In the genomic region with DNA sequence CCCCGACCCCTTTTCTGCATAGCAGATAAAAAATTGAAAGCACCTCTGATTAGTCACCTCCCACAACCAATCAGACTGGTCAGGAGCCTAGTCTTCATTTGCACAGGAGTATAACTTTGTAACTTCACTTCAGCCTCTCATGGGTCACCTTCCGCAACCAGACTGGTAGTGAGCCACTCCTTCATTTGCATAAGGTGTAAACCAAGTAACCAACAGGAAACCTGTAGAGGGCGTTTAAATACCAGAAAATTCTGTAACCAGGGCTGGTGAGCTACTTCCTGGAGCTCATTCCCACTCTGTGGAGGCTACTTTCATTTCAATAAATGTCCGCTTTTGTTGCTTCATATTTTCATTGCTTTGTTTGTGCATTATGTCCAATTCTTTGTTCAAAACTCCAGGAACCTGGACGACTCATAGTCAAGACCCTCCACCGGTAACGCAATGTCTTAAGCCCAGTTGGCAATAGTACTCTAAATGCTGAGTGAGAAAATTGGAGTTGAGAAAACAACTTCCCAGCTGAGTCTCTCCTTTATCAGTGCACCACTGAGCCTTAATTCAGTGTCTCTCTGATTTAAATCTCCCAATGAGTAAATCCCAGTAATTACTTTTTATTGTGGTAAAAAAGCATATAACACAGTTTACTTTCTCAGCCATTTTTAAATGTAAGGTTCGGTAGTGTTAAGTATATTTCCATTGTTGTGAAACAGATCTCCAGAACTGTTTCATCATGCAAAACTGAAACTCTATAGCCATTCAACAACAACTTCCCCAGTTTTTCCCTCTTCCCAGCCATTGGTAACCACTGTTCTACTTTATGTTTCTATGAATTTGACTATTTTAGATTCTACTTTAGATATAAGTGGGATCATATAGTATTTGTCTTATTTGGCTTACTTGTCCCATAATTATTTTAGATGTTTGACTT, we compare ENCODE assay signal across 12 cellular contexts.
DNase-seq lines count a peak whose midpoint lies in the region; ATAC-seq lines count a peak whose summit lies in the region.
"Had no signal": no experiment of that assay in that cellular context is flagged by ENCODE, and none has a peak within 500 bp of the region (broad histone marks: within the 10 kb centered on the region; RNA-seq: fewer than 3 reads in every experiment).

No MANE protein-coding gene starts in this region.

- H3K9me3 Mint-ChIP-seq in activated T-helper 17 cell treated with anti-CD3 and anti-CD28 coated beads, Interleukin-2, amount 50 U/mL, for 72 hours = peaks cover 11% of the 10 kb centered on the region
- H3K9me3 Mint-ChIP-seq: activated CD4-positive, alpha-beta T cell treated with anti-CD3 and anti-CD28 coated beads, Interleukin-2, amount 10 ng/mL, durations not matched to agents 24 days and 14 days had no signal

- H3K4me3 Mint-ChIP-seq in activated T-helper 17 cell treated with anti-CD3 and anti-CD28 coated beads, Interleukin-2, amount 50 U/mL, for 72 hours = no peak overlapping the region
- H3K4me3 Mint-ChIP-seq: activated CD4-positive, alpha-beta T cell treated with anti-CD3 and anti-CD28 coated beads, Interleukin-2, amount 10 ng/mL, durations not matched to agents 24 days and 14 days had no signal

- no peak overlapping the region for H3K27ac Mint-ChIP-seq in activated T-helper 17 cell treated with anti-CD3 and anti-CD28 coated beads, Interleukin-2, amount 50 U/mL, for 72 hours
- H3K27ac Mint-ChIP-seq: activated CD4-positive, alpha-beta T cell treated with anti-CD3 and anti-CD28 coated beads, Interleukin-2, amount 10 ng/mL, durations not matched to agents 24 days and 14 days had no signal

- no peaks in the 10 kb centered on the region for H3K4me1 Mint-ChIP-seq in activated T-helper 17 cell treated with anti-CD3 and anti-CD28 coated beads, Interleukin-2, amount 50 U/mL, for 72 hours
- H3K4me1 Mint-ChIP-seq: activated CD4-positive, alpha-beta T cell treated with anti-CD3 and anti-CD28 coated beads, Interleukin-2, amount 10 ng/mL, durations not matched to agents 24 days and 14 days had no signal

- H3K27me3 Mint-ChIP-seq in activated T-helper 17 cell treated with anti-CD3 and anti-CD28 coated beads, Interleukin-2, amount 50 U/mL, for 72 hours = no peaks in the 10 kb centered on the region
- H3K27me3 Mint-ChIP-seq: activated CD4-positive, alpha-beta T cell treated with anti-CD3 and anti-CD28 coated beads, Interleukin-2, amount 10 ng/mL, durations not matched to agents 24 days and 14 days had no signal

- no peaks in the 10 kb centered on the region for H3K36me3 Mint-ChIP-seq in activated T-helper 17 cell treated with anti-CD3 and anti-CD28 coated beads, Interleukin-2, amount 50 U/mL, for 72 hours (ENCODE audit: low read depth)

- ATAC-seq in activated T-helper 17 cell treated with anti-CD3 and anti-CD28 coated beads, Interleukin-2, amount 50 U/mL, for 72 hours (replicated peaks) = peak; percentile 31
- no peak for ATAC-seq in HG03196 (IDR thresholded peaks at IDR 0.05; ENCODE audit: unreplicated experiment)
- ATAC-seq in HG02571 (IDR thresholded peaks at IDR 0.05; ENCODE audit: unreplicated experiment) = no peak
- ATAC-seq: psoas muscle had no signal

- in situ Hi-C loops in KBM-7 (cut with MboI; ENCODE audit: low pct_unique_long_range_greater_than_20kb, low sequenced_read_pairs) = no loop called here

- DNase-seq in DMS53 (lab: John Stamatoyannopoulos, UW) (peak; percentile 45), DMS53 treated with DMSO at 0.1 percent for 48 hours (lab: John Stamatoyannopoulos, UW; ENCODE audit: unreplicated experiment) (no peak), KBM-7 (peak; percentile 10), mucosa of gallbladder (ENCODE audit: low spot score) (peak; percentile 10)
- no peak for DNase-seq in activated CD4-positive, CD25-positive, alpha-beta regulatory T cell (lab: John Stamatoyannopoulos, UW)
- DNase-seq: activated CD4-positive, alpha-beta T cell treated with anti-CD3 and anti-CD28 coated beads, Interleukin-2, amount 10 ng/mL, durations not matched to agents 24 days and 14 days; amygdala; psoas muscle; stimulated activated CD8-positive, alpha-beta memory T cell treated with anti-CD3 and anti-CD28 coated beads, Interleukin-4, amount 100 ng/mL, for 48 hours had no signal

Comparison
In these comparisons a context has a peak if more than half of its experiments do, and no peak if none do; other contexts are left out.
1. DNase-seq: peak in DMS53 (single experiment), KBM-7 (single experiment) and mucosa of gallbladder (single experiment); none in DMS53 treated with DMSO at 0.1 percent for 48 hours (single experiment) and activated CD4-positive, CD25-positive, alpha-beta regulatory T cell (0 of 4).